8 cellular contexts compared by ENCODE assay signal in the genomic region with DNA sequence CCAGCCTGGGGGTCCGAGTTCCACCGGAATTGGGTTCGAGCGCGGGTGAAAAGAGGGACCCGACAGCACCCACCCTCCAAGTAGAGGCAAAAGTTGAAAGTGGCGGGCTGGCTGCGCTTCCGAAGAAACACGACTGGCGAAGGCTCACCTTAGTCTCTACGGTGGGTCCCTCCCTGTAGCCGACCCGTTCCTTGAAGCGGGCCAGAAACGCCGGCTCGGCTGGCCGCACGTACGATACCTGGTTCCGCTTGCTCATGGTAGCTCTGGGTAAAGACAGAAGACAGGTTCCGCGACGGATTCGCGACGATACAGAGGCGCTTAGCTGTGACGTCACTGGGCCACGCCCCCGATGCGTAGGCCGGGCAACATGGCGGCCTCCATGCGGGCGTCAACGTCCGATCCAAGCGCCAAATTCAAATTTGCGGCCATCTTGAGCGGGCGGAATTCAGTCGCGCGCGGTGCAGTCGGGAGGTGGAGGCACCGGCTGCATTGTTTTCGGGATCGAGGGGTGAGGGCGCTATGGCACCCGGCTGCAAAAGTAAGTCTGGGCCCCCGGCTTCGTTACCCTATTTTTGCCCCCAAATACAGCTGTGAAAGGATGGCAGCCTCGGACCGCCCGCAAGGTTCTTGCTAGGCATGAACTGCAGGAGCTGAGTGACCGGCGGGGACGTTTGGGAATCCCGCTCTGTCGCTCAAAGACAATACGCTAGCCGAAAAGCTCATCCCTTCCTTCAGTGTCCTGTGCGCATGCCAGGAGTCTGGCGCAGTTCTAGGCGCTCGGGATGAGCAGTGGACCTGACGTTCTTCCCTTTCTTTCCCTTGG. TPM values are rescaled to one million over a fixed set of nuclear protein-coding genes. Genes with fewer than 3 reads are reported as not detected.
DNase-seq lines count a peak whose midpoint lies in the region; ATAC-seq and TF ChIP-seq lines count a peak whose summit lies in the region.

A gene (minus strand): TSS at position 273 of the 823 bp plus-strand sequence. CDS start 17 bp downstream, at position 256.
A gene with protein sequence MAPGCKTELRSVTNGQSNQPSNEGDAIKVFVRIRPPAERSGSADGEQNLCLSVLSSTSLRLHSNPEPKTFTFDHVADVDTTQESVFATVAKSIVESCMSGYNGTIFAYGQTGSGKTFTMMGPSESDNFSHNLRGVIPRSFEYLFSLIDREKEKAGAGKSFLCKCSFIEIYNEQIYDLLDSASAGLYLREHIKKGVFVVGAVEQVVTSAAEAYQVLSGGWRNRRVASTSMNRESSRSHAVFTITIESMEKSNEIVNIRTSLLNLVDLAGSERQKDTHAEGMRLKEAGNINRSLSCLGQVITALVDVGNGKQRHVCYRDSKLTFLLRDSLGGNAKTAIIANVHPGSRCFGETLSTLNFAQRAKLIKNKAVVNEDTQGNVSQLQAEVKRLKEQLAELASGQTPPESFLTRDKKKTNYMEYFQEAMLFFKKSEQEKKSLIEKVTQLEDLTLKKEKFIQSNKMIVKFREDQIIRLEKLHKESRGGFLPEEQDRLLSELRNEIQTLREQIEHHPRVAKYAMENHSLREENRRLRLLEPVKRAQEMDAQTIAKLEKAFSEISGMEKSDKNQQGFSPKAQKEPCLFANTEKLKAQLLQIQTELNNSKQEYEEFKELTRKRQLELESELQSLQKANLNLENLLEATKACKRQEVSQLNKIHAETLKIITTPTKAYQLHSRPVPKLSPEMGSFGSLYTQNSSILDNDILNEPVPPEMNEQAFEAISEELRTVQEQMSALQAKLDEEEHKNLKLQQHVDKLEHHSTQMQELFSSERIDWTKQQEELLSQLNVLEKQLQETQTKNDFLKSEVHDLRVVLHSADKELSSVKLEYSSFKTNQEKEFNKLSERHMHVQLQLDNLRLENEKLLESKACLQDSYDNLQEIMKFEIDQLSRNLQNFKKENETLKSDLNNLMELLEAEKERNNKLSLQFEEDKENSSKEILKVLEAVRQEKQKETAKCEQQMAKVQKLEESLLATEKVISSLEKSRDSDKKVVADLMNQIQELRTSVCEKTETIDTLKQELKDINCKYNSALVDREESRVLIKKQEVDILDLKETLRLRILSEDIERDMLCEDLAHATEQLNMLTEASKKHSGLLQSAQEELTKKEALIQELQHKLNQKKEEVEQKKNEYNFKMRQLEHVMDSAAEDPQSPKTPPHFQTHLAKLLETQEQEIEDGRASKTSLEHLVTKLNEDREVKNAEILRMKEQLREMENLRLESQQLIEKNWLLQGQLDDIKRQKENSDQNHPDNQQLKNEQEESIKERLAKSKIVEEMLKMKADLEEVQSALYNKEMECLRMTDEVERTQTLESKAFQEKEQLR (N-terminal part only) (plus strand): TSS at position 448 of the 823 bp plus-strand sequence. CDS start 72 bp downstream, at position 520.

- peak within 1 kb of the TSS; percentile 88 for H3K4me3 Mint-ChIP-seq in effector memory CD8-positive, alpha-beta T cell
- peak within 1 kb of the TSS; percentile 89 for H3K4me3 Mint-ChIP-seq in memory B cell

- POLR2A ChIA-PET in activated CD8-positive, alpha-beta memory T cell treated with anti-CD3 and anti-CD28 coated beads for 36 hours (lab: Charles Lee): interaction anchor here (1.0 to 2.3 kb wide), 2 partner anchors 32 to 137 kb away, joined by 3 to 12 read pairs; a partner anchor contains a TSS

- peak; percentile 100 for ATAC-seq in effector memory CD8-positive, alpha-beta T cell (replicated peaks)
- peak; percentile 99 for ATAC-seq in memory B cell (ENCODE audit: low read depth)

- no peak for TF ChIP-seq CTCF in GM20000 (IDR thresholded peaks at IDR 0.05; ENCODE audit: extremely low read depth, missing control alignments)

- H3K36me3 Mint-ChIP-seq in effector memory CD8-positive, alpha-beta T cell (ENCODE audit: insufficient read depth): peaks cover 12% of the 10 kb centered on the region
- H3K36me3 Mint-ChIP-seq in memory B cell: peaks cover 17% of the 10 kb centered on the region

- DNase-seq in CMK (ENCODE audit: low read depth) (peak; percentile 88), GM20000 (ENCODE audit: low spot score) (peak; percentile 90), HT-29 (ENCODE audit: low spot score) (peak; percentile 92), memory B cell (ENCODE audit: low spot score in 2 of 2) (peak; percentile 96)
- peak; percentile 81 for DNase-seq in NK-92 treated with Interleukin-12 subunit alpha and Interleukin-12 subunit beta, amount 100 ng/mL, for 24 hours (lab: John Stamatoyannopoulos, UW)
- peak; percentile 96 to 97 (median 97) for DNase-seq in effector memory CD8-positive, alpha-beta T cell
- peak; percentile 99 for DNase-seq in stimulated activated CD8-positive, alpha-beta memory T cell treated with anti-CD3 and anti-CD28 coated beads, Interleukin-12 subunit alpha, Interleukin-12 subunit beta, amount 100 ng/mL, for 24 hours (ENCODE audit: extremely low read depth)

- peaks cover 14 to 32% of the 10 kb centered on the region in 2 donors for H3K4me1 Mint-ChIP-seq in effector memory CD8-positive, alpha-beta T cell (ENCODE audit: low read depth in 2 of 2)
- H3K4me1 Mint-ChIP-seq in memory B cell: peaks cover 13% of the 10 kb centered on the region

- peak within 1 kb of the TSS; percentile 91 to 92 for H3K27ac Mint-ChIP-seq in effector memory CD8-positive, alpha-beta T cell
- peak within 1 kb of the TSS; percentile 83 for H3K27ac Mint-ChIP-seq in memory B cell

- no peaks in the 10 kb centered on the region for H3K27me3 Mint-ChIP-seq in effector memory CD8-positive, alpha-beta T cell
- H3K27me3 Mint-ChIP-seq in memory B cell: no peaks in the 10 kb centered on the region

- H3K9me3 Mint-ChIP-seq in effector memory CD8-positive, alpha-beta T cell: peaks cover 0 to 2% of the 10 kb centered on the region in 2 donors
- H3K9me3 Mint-ChIP-seq in memory B cell: peaks cover 3% of the 10 kb centered on the region

- CTCF ChIA-PET in activated CD8-positive, alpha-beta memory T cell treated with anti-CD3 and anti-CD28 coated beads for 36 hours (lab: Charles Lee): interaction anchor here (1.0 to 1.7 kb wide), 2 partner anchors 32 to 34 kb away, joined by 3 to 6 read pairs; a partner anchor contains a TSS

RNA-seq across cellular contexts. Expression of the first gene that starts in this region (rescaled TPM):
- 7.4 and 8.6 TPM in 2 replicates for total RNA-seq in HT-29 (2014; rRNA removed; shearing (Covaris generic))
- total RNA-seq in activated CD8-positive, alpha-beta memory T cell treated with anti-CD3 and anti-CD28 coated beads for 36 hours: 10 to 100 TPM; 44.5 to 52.9 TPM

RNA-seq across cellular contexts. Expression of the second gene that starts in this region (rescaled TPM):
- total RNA-seq in HT-29 (2014; rRNA removed; shearing (Covaris generic)): 4.9 and 5.5 TPM in 2 replicates
- 10 to 100 TPM; 24.0 to 25.7 TPM for total RNA-seq in activated CD8-positive, alpha-beta memory T cell treated with anti-CD3 and anti-CD28 coated beads for 36 hours

Comparison
In these comparisons a context has a peak if more than half of its experiments do, and no peak if none do; other contexts are left out.
1. Peak in every context shown above with its lines: DNase-seq and ATAC-seq.